In the genomic region with DNA sequence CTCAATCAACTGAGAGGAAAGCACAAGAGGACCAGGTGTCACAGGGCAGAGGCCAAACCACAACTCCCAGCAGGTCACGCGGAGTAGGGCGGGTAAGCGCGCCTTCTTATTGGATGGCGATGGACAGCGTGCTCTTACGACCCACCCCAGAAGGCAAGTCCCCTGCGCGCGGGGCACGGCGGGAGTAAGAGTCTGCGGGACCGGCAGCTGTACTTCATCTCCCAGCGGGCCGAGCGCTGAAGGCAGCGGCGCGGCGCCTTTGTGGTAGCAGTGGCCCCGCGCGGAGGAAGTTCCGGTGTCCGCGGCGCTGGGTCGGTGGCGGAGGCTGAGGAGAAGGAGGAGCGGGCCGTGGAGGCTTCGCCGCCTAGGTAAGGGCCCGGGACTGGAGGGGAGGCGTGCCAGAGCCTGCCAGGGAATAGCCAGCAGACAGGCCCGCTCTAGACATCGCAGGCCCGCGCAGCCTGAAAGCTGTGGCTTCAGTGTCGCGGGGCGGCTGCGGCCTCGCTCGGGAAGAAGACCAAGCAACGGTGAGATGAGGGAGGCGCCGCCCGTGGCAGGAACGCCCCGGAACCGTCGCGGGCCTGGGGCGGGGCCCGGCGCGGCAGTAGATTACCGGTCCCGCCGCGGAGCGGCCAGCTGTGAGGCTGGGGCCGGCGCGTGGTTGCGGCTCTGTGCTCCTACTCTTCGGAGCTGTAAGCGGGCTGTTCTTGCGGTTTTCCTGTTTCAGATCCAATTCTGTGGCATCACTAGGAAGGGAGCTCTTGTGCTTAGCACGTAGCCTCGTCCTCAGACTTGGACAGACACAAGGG, we compare ENCODE assay signal across 1 cellular context.
A peak's percentile ranks its signal among the peaks of the same experiment; 100 is the strongest.
TF ChIP-seq lines count a peak whose summit lies in the region.

A gene with protein sequence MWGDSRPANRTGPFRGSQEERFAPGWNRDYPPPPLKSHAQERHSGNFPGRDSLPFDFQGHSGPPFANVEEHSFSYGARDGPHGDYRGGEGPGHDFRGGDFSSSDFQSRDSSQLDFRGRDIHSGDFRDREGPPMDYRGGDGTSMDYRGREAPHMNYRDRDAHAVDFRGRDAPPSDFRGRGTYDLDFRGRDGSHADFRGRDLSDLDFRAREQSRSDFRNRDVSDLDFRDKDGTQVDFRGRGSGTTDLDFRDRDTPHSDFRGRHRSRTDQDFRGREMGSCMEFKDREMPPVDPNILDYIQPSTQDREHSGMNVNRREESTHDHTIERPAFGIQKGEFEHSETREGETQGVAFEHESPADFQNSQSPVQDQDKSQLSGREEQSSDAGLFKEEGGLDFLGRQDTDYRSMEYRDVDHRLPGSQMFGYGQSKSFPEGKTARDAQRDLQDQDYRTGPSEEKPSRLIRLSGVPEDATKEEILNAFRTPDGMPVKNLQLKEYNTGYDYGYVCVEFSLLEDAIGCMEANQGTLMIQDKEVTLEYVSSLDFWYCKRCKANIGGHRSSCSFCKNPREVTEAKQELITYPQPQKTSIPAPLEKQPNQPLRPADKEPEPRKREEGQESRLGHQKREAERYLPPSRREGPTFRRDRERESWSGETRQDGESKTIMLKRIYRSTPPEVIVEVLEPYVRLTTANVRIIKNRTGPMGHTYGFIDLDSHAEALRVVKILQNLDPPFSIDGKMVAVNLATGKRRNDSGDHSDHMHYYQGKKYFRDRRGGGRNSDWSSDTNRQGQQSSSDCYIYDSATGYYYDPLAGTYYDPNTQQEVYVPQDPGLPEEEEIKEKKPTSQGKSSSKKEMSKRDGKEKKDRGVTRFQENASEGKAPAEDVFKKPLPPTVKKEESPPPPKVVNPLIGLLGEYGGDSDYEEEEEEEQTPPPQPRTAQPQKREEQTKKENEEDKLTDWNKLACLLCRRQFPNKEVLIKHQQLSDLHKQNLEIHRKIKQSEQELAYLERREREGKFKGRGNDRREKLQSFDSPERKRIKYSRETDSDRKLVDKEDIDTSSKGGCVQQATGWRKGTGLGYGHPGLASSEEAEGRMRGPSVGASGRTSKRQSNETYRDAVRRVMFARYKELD (plus strand): TSS at position 293 of the 809 bp plus-strand sequence. CDS start 22,492 bp downstream, outside the sequence.

TF ChIP-seq in HepG2, 621 proteins besides CTCF, POLR2A, EP300 and RAD21 (continued from another document and continues in another):
- TF ChIP-seq, protein P1, sequence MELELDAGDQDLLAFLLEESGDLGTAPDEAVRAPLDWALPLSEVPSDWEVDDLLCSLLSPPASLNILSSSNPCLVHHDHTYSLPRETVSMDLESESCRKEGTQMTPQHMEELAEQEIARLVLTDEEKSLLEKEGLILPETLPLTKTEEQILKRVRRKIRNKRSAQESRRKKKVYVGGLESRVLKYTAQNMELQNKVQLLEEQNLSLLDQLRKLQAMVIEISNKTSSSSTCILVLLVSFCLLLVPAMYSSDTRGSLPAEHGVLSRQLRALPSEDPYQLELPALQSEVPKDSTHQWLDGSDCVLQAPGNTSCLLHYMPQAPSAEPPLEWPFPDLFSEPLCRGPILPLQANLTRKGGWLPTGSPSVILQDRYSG (CRISPR knock-in tag; IDR thresholded peaks at IDR 0.05): peak; percentile 43; the same call in 1 of the 2 replicates
- peak; percentile 82 for TF ChIP-seq SRF (IDR thresholded peaks at IDR 0.05; ENCODE audit: low read depth, low read length)
- TF ChIP-seq NFE2L2 (IDR thresholded peaks at IDR 0.05; ENCODE audit: low read length): no peak
- TF ChIP-seq ISX (CRISPR knock-in tag; conservative IDR thresholded peaks at IDR 0.05): peak; percentile 84; the same call in 1 of the 2 replicates
- TF ChIP-seq ZNF605 (CRISPR knock-in tag; IDR thresholded peaks at IDR 0.05): no peak; the same call in none of the 2 replicates
- TF ChIP-seq, protein P2, sequence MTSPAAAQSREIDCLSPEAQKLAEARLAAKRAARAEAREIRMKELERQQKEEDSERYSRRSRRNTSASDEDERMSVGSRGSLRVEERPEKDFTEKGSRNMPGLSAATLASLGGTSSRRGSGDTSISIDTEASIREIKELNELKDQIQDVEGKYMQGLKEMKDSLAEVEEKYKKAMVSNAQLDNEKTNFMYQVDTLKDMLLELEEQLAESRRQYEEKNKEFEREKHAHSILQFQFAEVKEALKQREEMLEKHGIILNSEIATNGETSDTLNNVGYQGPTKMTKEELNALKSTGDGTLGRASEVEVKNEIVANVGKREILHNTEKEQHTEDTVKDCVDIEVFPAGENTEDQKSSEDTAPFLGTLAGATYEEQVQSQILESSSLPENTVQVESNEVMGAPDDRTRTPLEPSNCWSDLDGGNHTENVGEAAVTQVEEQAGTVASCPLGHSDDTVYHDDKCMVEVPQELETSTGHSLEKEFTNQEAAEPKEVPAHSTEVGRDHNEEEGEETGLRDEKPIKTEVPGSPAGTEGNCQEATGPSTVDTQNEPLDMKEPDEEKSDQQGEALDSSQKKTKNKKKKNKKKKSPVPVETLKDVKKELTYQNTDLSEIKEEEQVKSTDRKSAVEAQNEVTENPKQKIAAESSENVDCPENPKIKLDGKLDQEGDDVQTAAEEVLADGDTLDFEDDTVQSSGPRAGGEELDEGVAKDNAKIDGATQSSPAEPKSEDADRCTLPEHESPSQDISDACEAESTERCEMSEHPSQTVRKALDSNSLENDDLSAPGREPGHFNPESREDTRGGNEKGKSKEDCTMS (CRISPR knock-in tag; conservative IDR thresholded peaks at IDR 0.05): no peak
- TF ChIP-seq, protein P3, sequence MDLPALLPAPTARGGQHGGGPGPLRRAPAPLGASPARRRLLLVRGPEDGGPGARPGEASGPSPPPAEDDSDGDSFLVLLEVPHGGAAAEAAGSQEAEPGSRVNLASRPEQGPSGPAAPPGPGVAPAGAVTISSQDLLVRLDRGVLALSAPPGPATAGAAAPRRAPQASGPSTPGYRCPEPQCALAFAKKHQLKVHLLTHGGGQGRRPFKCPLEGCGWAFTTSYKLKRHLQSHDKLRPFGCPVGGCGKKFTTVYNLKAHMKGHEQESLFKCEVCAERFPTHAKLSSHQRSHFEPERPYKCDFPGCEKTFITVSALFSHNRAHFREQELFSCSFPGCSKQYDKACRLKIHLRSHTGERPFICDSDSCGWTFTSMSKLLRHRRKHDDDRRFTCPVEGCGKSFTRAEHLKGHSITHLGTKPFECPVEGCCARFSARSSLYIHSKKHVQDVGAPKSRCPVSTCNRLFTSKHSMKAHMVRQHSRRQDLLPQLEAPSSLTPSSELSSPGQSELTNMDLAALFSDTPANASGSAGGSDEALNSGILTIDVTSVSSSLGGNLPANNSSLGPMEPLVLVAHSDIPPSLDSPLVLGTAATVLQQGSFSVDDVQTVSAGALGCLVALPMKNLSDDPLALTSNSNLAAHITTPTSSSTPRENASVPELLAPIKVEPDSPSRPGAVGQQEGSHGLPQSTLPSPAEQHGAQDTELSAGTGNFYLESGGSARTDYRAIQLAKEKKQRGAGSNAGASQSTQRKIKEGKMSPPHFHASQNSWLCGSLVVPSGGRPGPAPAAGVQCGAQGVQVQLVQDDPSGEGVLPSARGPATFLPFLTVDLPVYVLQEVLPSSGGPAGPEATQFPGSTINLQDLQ (CRISPR knock-in tag; IDR thresholded peaks at IDR 0.05): 0 out of 2 replicates have a peak, but pooled peaks have one; percentile 59
- TF ChIP-seq THYN1 (CRISPR knock-in tag; IDR thresholded peaks at IDR 0.05; ENCODE audit: borderline replicate concordance, low read depth): no peak
- no peak for TF ChIP-seq ZNF839 (CRISPR knock-in tag; IDR thresholded peaks at IDR 0.05; ENCODE audit: borderline replicate concordance)
- TF ChIP-seq KLF15 (CRISPR knock-in tag; IDR thresholded peaks at IDR 0.05; ENCODE audit: borderline replicate concordance): peak; percentile 55; the same call in 1 of the 2 replicates
- TF ChIP-seq SOX13 (IDR thresholded peaks at IDR 0.05): no peak
- no peak for TF ChIP-seq SOX13 (CRISPR knock-in tag; conservative IDR thresholded peaks at IDR 0.05 in 1 of 2, IDR thresholded peaks at IDR 0.05 in 1 of 2)
- TF ChIP-seq, protein P4, sequence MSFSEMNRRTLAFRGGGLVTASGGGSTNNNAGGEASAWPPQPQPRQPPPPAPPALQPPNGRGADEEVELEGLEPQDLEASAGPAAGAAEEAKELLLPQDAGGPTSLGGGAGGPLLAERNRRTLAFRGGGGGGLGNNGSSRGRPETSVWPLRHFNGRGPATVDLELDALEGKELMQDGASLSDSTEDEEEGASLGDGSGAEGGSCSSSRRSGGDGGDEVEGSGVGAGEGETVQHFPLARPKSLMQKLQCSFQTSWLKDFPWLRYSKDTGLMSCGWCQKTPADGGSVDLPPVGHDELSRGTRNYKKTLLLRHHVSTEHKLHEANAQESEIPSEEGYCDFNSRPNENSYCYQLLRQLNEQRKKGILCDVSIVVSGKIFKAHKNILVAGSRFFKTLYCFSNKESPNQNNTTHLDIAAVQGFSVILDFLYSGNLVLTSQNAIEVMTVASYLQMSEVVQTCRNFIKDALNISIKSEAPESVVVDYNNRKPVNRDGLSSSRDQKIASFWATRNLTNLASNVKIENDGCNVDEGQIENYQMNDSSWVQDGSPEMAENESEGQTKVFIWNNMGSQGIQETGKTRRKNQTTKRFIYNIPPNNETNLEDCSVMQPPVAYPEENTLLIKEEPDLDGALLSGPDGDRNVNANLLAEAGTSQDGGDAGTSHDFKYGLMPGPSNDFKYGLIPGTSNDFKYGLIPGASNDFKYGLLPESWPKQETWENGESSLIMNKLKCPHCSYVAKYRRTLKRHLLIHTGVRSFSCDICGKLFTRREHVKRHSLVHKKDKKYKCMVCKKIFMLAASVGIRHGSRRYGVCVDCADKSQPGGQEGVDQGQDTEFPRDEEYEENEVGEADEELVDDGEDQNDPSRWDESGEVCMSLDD (CRISPR knock-in tag; IDR thresholded peaks at IDR 0.05; ENCODE audit: borderline replicate concordance): 0 out of 2 replicates have a peak, but pooled peaks have one; percentile 42
- TF ChIP-seq, protein P5, sequence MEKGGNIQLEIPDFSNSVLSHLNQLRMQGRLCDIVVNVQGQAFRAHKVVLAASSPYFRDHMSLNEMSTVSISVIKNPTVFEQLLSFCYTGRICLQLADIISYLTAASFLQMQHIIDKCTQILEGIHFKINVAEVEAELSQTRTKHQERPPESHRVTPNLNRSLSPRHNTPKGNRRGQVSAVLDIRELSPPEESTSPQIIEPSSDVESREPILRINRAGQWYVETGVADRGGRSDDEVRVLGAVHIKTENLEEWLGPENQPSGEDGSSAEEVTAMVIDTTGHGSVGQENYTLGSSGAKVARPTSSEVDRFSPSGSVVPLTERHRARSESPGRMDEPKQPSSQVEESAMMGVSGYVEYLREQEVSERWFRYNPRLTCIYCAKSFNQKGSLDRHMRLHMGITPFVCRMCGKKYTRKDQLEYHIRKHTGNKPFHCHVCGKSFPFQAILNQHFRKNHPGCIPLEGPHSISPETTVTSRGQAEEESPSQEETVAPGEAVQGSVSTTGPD (CRISPR knock-in tag; IDR thresholded peaks at IDR 0.05): no peak
- TF ChIP-seq ATRX (CRISPR knock-in tag; IDR thresholded peaks at IDR 0.05; ENCODE audit: borderline replicate concordance): no peak
- TF ChIP-seq RBFOX2 (IDR thresholded peaks at IDR 0.05; ENCODE audit: low read depth, low read length): peak; percentile 98
- 0 out of 2 replicates have a peak, but pooled peaks have one; percentile 22 for TF ChIP-seq FOSL2 (CRISPR knock-in tag; IDR thresholded peaks at IDR 0.05)
- TF ChIP-seq, protein P6, sequence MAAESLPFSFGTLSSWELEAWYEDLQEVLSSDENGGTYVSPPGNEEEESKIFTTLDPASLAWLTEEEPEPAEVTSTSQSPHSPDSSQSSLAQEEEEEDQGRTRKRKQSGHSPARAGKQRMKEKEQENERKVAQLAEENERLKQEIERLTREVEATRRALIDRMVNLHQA (CRISPR knock-in tag; IDR thresholded peaks at IDR 0.05): no peak
- TF ChIP-seq ELF3 (CRISPR knock-in tag; IDR thresholded peaks at IDR 0.05): peak; percentile 84
- TF ChIP-seq NFE2 (CRISPR knock-in tag; IDR thresholded peaks at IDR 0.05): no peak
- TF ChIP-seq ZNF619 (CRISPR knock-in tag; IDR thresholded peaks at IDR 0.05): no peak
- no peak for TF ChIP-seq JUN (CRISPR knock-in tag; IDR thresholded peaks at IDR 0.05)
- no peak for TF ChIP-seq MBNL3 (CRISPR knock-in tag; conservative IDR thresholded peaks at IDR 0.05)
- TF ChIP-seq GATAD2A (CRISPR knock-in tag; IDR thresholded peaks at IDR 0.05): peak; percentile 52
- TF ChIP-seq MAFG (CRISPR knock-in tag; IDR thresholded peaks at IDR 0.05): no peak
- peak; percentile 74; the same call in 1 of the 2 replicates for TF ChIP-seq MED1 (CRISPR knock-in tag; IDR thresholded peaks at IDR 0.05)
- TF ChIP-seq ZNF205 (CRISPR knock-in tag; IDR thresholded peaks at IDR 0.05): peak; percentile 85
- TF ChIP-seq YEATS4 (CRISPR knock-in tag; IDR thresholded peaks at IDR 0.05; ENCODE audit: borderline replicate concordance): peak; percentile 98
- TF ChIP-seq ZNF441 (CRISPR knock-in tag; IDR thresholded peaks at IDR 0.05; ENCODE audit: borderline replicate concordance): peak; percentile 21; the same call in 1 of the 2 replicates
- TF ChIP-seq STAT5B (CRISPR knock-in tag; IDR thresholded peaks at IDR 0.05): no peak
- TF ChIP-seq NFYC (CRISPR knock-in tag; IDR thresholded peaks at IDR 0.05): peak; percentile 96
- no peak; the same call in 1 of the 2 replicates for TF ChIP-seq CHCHD3 (CRISPR knock-in tag; IDR thresholded peaks at IDR 0.05)
- TF ChIP-seq, protein P7, sequence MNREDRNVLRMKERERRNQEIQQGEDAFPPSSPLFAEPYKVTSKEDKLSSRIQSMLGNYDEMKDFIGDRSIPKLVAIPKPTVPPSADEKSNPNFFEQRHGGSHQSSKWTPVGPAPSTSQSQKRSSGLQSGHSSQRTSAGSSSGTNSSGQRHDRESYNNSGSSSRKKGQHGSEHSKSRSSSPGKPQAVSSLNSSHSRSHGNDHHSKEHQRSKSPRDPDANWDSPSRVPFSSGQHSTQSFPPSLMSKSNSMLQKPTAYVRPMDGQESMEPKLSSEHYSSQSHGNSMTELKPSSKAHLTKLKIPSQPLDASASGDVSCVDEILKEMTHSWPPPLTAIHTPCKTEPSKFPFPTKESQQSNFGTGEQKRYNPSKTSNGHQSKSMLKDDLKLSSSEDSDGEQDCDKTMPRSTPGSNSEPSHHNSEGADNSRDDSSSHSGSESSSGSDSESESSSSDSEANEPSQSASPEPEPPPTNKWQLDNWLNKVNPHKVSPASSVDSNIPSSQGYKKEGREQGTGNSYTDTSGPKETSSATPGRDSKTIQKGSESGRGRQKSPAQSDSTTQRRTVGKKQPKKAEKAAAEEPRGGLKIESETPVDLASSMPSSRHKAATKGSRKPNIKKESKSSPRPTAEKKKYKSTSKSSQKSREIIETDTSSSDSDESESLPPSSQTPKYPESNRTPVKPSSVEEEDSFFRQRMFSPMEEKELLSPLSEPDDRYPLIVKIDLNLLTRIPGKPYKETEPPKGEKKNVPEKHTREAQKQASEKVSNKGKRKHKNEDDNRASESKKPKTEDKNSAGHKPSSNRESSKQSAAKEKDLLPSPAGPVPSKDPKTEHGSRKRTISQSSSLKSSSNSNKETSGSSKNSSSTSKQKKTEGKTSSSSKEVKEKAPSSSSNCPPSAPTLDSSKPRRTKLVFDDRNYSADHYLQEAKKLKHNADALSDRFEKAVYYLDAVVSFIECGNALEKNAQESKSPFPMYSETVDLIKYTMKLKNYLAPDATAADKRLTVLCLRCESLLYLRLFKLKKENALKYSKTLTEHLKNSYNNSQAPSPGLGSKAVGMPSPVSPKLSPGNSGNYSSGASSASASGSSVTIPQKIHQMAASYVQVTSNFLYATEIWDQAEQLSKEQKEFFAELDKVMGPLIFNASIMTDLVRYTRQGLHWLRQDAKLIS (CRISPR knock-in tag; IDR thresholded peaks at IDR 0.05): no peak; the same call in 1 of the 2 replicates
- no peak for TF ChIP-seq ZNF292 (CRISPR knock-in tag; IDR thresholded peaks at IDR 0.05; ENCODE audit: borderline replicate concordance, low read depth)
- peak; percentile 80; the same call in 1 of the 2 replicates for TF ChIP-seq RELA (CRISPR knock-in tag; IDR thresholded peaks at IDR 0.05)
- no peak for TF ChIP-seq TMF1 (CRISPR knock-in tag; IDR thresholded peaks at IDR 0.05; ENCODE audit: low read depth)
